12 cellular contexts compared by ENCODE assay signal in genomic region chr21:28537371-28538079, GRCh38.
DNase-seq lines count a peak whose midpoint lies in the region; ATAC-seq and TF ChIP-seq lines count a peak whose summit lies in the region.
"Had no signal": no experiment of that assay in that cellular context is flagged by ENCODE, and none has a peak within 500 bp of the region (broad histone marks: within the 10 kb centered on the region; RNA-seq: fewer than 3 reads in every experiment).

No MANE protein-coding gene starts in this region.

- H3K4me2 ChIP-seq in fibroblast of lung (ENCODE audit: extremely low read depth, insufficient read depth, low read length), result no peak overlapping the region
- H3K4me2 ChIP-seq: neural progenitor cell had no signal

- ATAC-seq in GM21717 (IDR thresholded peaks at IDR 0.05; ENCODE audit: unreplicated experiment), result no peak
- ATAC-seq: WTC11 had no signal

- no peak overlapping the region for H3K9ac ChIP-seq in fibroblast of lung (ENCODE audit: insufficient read depth, low read length)
- H3K9ac ChIP-seq: neural progenitor cell had no signal

- H2AFZ ChIP-seq in fibroblast of lung (ENCODE audit: low read length), result no peak overlapping the region
- H2AFZ ChIP-seq: neural progenitor cell had no signal

- H3K4me3 ChIP-seq in fibroblast of lung (replicated peaks in 1 of 4; ENCODE audit: control extremely low read depth in 1 of 4, insufficient read depth in 1 of 4, low read depth in 3 of 4, low read length in 4 of 4), result no peak overlapping the region
- H3K4me3 ChIP-seq: neural progenitor cell had no signal

- no peak for TF ChIP-seq CTCF in fibroblast of lung (conservative IDR thresholded peaks at IDR 0.05 in 1 of 2, IDR thresholded peaks at IDR 0.05 in 1 of 2; ENCODE audit: low read depth in 1 of 2, low read length in 2 of 2)

- H3K27me3 ChIP-seq in fibroblast of lung (ENCODE audit: control insufficient read depth, insufficient read depth, low read length), result no peaks in the 10 kb centered on the region
- H3K27me3 ChIP-seq: neural progenitor cell had no signal

- no peaks in the 10 kb centered on the region for H3K79me2 ChIP-seq in fibroblast of lung (ENCODE audit: control insufficient read depth, insufficient read depth, low read length)

- H3K27ac ChIP-seq in fibroblast of lung (ENCODE audit: insufficient read depth, low read length), result peak overlapping the region; percentile 85
- H3K27ac ChIP-seq: neural progenitor cell had no signal

- peaks cover 19% of the 10 kb centered on the region for H3K4me1 ChIP-seq in fibroblast of lung (ENCODE audit: control insufficient read depth, extremely low read depth, insufficient read depth, low read length)
- H3K4me1 ChIP-seq: neural progenitor cell had no signal

- no peaks in the 10 kb centered on the region for H4K20me1 ChIP-seq in fibroblast of lung (ENCODE audit: control insufficient read depth, extremely low read depth, insufficient read depth, low read length)

- DNase-seq in H4 (ENCODE audit: low spot score) (peak; percentile 16), T1000 (lab: John Stamatoyannopoulos, UW) (peak; percentile 54), fibroblast of lung (ENCODE audit: low read depth in 2 of 2) (peak; percentile 98), stromal cell of bone marrow (ENCODE audit: low read depth) (peak; percentile 97), GM19238 (ENCODE audit: insufficient read length, low spot score) (no peak), SW480 (ENCODE audit: low spot score) (no peak)
- DNase-seq: activated naive CD4-positive, alpha-beta T cell treated with anti-CD3 and anti-CD28 coated beads, Interleukin-2, amount 10 ng/mL, durations not matched to agents 7 days and 5 days; mesendoderm; stimulated activated naive CD4-positive, alpha-beta T cell treated with Interleukin-2 at 50 U/mL for 16 hours had no signal

- H3K36me3 ChIP-seq in fibroblast of lung (ENCODE audit: control insufficient read depth, insufficient read depth, low read length), result no peaks in the 10 kb centered on the region
- H3K36me3 ChIP-seq: neural progenitor cell had no signal

- no peaks in the 10 kb centered on the region for H3K9me3 ChIP-seq in fibroblast of lung (ENCODE audit: control insufficient read depth, insufficient read depth, low read depth, low read length)

Comparison
In these comparisons a context has a peak if more than half of its experiments do, and no peak if none do; other contexts are left out.
1. DNase-seq: peak in H4 (single experiment), T1000 (single experiment), fibroblast of lung (2 of 2) and stromal cell of bone marrow (single experiment); none in GM19238 (single experiment) and SW480 (single experiment).